In the genomic region with DNA sequence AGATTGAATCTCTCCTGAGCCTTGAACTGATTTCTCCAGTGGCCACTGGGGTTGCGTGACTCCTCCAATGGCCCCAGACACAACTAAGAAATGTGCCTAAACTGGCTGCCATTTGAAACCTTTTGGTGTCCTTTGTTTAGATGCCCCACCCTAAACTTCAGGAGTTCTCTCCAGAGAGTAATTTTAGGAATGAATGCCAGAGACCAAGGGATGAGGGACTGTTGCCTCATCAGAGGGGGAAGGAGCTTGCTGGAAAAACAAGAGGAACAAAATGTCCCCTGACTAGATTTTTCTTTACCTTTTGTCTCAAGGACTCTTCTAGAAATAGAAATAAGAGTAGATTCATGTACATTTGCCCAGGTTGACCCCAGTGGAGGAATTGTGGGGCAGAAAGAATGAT, we compare ENCODE assay signal across 18 cellular contexts. TPM values are rescaled to one million over a fixed set of nuclear protein-coding genes. Genes with fewer than 3 reads are reported as not detected.
"Had no signal": no experiment of that assay in that cellular context is flagged by ENCODE, and none has a peak within 500 bp of the region (broad histone marks: within the 10 kb centered on the region; RNA-seq: fewer than 3 reads in every experiment).

No MANE protein-coding gene starts in this region.

- DNase-seq: activated CD4-positive, alpha-beta T cell treated with anti-CD3 and anti-CD28 coated beads, Interleukin-2, amount 50 U/mL, for 4 hours; activated gamma-delta T cell; body of pancreas; central memory CD4-positive, alpha-beta T cell; endodermal cell; foreskin keratinocyte; small intestine; stimulated activated CD4-positive, alpha-beta T cell treated with anti-CD3 and anti-CD28 coated beads, Interleukin-4, amount 100 ng/mL, for 24 hours had no signal

- H3K27me3 ChIP-seq: body of pancreas had no signal

- H3K27ac ChIP-seq: epithelial cell of prostate, foreskin keratinocyte, SK-N-MC had no signal

- H3K4me1 ChIP-seq: body of pancreas, foreskin keratinocyte had no signal

- H3K4me3 ChIP-seq: body of pancreas, lung, SK-N-MC had no signal

- ATAC-seq: body of pancreas; foreskin keratinocyte; stimulated activated memory B cell treated with anti-CD40 and anti-IgM and Interleukin-4, amounts not matched to agents 10 μg/mL and 1 μg/mL and 100 μg/mL, for 72 hours had no signal

- H3K9me3 ChIP-seq: body of pancreas had no signal

RNA-seq across cellular contexts. Expression of gene CD80, which starts 11.8 kb away (rescaled TPM):
- total RNA-seq: foreskin keratinocyte, kidney epithelial cell, mesothelial cell of epicardium had no signal
- polyA plus RNA-seq: fibroblast of lung, foreskin keratinocyte, neural cell had no signal

RNA-seq across cellular contexts. Expression of gene PLA1A, which starts 26.5 kb away (rescaled TPM):
- total RNA-seq: foreskin keratinocyte; mesothelial cell of epicardium; progenitor cell of endocrine pancreas; T-helper 2 cell treated with Interferon-gamma antibody and Interleukin-4, amounts not matched to agents 100 ng/mL and 5 ng/mL, for 36 hours had no signal
- polyA plus RNA-seq: fibroblast of lung, foreskin keratinocyte, neural cell had no signal
